ENCODE assay signal across 1 cellular context in genomic region chr20:44810391-44811149, GRCh38.
TF ChIP-seq lines count a peak whose summit lies in the region.

Gene RIMS4, minus strand, starts transcription at chr20:44810546. Its CDS starts 275 bp downstream, at chr20:44810271.

TF ChIP-seq in HEK293, 187 proteins besides CTCF, POLR2A, EP300 and RAD21 (continued from another document and continues in another):
- TF ChIP-seq, protein P1, sequence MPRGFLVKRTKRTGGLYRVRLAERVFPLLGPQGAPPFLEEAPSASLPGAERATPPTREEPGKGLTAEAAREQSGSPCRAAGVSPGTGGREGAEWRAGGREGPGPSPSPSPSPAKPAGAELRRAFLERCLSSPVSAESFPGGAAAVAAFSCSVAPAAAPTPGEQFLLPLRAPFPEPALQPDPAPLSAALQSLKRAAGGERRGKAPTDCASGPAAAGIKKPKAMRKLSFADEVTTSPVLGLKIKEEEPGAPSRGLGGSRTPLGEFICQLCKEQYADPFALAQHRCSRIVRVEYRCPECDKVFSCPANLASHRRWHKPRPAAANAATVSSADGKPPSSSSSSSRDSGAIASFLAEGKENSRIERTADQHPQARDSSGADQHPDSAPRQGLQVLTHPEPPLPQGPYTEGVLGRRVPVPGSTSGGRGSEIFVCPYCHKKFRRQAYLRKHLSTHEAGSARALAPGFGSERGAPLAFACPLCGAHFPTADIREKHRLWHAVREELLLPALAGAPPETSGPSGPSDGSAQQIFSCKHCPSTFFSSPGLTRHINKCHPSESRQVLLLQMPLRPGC (tag by site-specific recombination; IDR thresholded peaks at IDR 0.05), result no peak
- no peak for TF ChIP-seq ZNF280C (tag by site-specific recombination; IDR thresholded peaks at IDR 0.05)
- no peak for TF ChIP-seq MEIS1 (CRISPR knock-in tag; IDR thresholded peaks at IDR 0.05; ENCODE audit: borderline replicate concordance)
- no peak for TF ChIP-seq SALL2 (tag by site-specific recombination; IDR thresholded peaks at IDR 0.05; ENCODE audit: borderline replicate concordance)
- TF ChIP-seq SP3 (tag by site-specific recombination; IDR thresholded peaks at IDR 0.05), result peak; percentile 33
- TF ChIP-seq ZNF112 (tag by site-specific recombination; IDR thresholded peaks at IDR 0.05), result no peak
- TF ChIP-seq ZNF266 (tag by site-specific recombination; IDR thresholded peaks at IDR 0.05; ENCODE audit: low read depth), result no peak
- TF ChIP-seq ZNF350 (tag by site-specific recombination; IDR thresholded peaks at IDR 0.05), result no peak
- no peak for TF ChIP-seq ATF2 (tag by site-specific recombination; IDR thresholded peaks at IDR 0.05; ENCODE audit: low read depth)
- TF ChIP-seq ZNF138 (tag by site-specific recombination; IDR thresholded peaks at IDR 0.05; ENCODE audit: borderline replicate concordance), result no peak
- TF ChIP-seq ZBTB17 (tag by site-specific recombination; IDR thresholded peaks at IDR 0.05), result peak; percentile 29
- peak; percentile 97 for TF ChIP-seq ZFHX2 (tag by site-specific recombination; conservative IDR thresholded peaks at IDR 0.05)
- no peak for TF ChIP-seq ZNF621 (tag by site-specific recombination; IDR thresholded peaks at IDR 0.05)
- TF ChIP-seq ZBTB7A (tag by site-specific recombination; IDR thresholded peaks at IDR 0.05; ENCODE audit: low read depth), result 0 out of 2 replicates have a peak, but pooled peaks have one; percentile 18
- TF ChIP-seq, protein P2, sequence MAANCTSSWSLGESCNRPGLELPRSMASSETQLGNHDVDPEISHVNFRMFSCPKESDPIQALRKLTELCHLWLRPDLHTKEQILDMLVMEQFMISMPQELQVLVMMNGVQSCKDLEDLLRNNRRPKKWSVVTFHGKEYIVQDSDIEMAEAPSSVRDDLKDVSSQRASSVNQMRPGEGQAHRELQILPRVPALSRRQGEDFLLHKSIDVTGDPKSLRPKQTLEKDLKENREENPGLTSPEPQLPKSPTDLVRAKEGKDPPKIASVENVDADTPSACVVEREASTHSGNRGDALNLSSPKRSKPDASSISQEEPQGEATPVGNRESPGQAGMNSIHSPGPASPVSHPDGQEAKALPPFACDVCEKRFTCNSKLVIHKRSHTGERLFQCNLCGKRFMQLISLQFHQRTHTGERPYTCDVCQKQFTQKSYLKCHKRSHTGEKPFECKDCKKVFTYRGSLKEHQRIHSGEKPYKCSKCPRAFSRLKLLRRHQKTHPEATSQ (tag by site-specific recombination; IDR thresholded peaks at IDR 0.05), result no peak
- peak; percentile 81; the same call in 1 of the 2 replicates for TF ChIP-seq ZNF777 (tag by site-specific recombination; IDR thresholded peaks at IDR 0.05; ENCODE audit: borderline replicate concordance)
- no peak for TF ChIP-seq ZNF155 (tag by site-specific recombination; IDR thresholded peaks at IDR 0.05)
- TF ChIP-seq, protein P3, sequence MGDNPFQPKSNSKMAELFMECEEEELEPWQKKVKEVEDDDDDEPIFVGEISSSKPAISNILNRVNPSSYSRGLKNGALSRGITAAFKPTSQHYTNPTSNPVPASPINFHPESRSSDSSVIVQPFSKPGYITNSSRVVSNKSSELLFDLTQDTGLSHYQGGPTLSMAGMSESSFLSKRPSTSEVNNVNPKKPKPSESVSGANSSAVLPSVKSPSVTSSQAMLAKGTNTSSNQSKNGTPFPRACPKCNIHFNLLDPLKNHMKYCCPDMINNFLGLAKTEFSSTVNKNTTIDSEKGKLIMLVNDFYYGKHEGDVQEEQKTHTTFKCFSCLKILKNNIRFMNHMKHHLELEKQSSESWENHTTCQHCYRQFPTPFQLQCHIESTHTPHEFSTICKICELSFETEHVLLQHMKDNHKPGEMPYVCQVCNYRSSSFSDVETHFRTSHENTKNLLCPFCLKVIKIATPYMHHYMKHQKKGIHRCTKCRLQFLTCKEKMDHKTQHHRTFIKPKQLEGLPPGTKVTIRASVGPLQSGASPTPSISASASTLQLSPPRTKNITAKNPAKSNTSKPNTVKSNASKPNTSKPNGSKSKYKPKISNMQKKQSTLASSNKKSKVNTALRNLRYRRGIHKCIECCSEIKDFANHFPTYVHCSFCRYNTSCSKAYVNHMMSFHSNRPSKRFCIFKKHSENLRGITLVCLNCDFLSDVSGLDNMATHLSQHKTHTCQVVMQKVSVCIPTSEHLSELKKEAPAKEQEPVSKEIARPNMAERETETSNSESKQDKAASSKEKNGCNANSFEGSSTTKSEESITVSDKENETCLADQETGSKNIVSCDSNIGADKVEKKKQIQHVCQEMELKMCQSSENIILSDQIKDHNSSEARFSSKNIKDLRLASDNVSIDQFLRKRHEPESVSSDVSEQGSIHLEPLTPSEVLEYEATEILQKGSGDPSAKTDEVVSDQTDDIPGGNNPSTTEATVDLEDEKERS (tag by site-specific recombination; IDR thresholded peaks at IDR 0.05), result no peak
- no peak for TF ChIP-seq ZBTB6 (tag by site-specific recombination; IDR thresholded peaks at IDR 0.05)
- TF ChIP-seq ZBTB8A (tag by site-specific recombination; IDR thresholded peaks at IDR 0.05), result peak; percentile 57
- no peak for TF ChIP-seq ZNF184 (tag by site-specific recombination; IDR thresholded peaks at IDR 0.05)
- no peak for TF ChIP-seq OVOL3 (tag by site-specific recombination; IDR thresholded peaks at IDR 0.05)
- no peak for TF ChIP-seq KLF10 (tag by site-specific recombination; IDR thresholded peaks at IDR 0.05)
- no peak for TF ChIP-seq ZNF433 (tag by site-specific recombination; IDR thresholded peaks at IDR 0.05; ENCODE audit: low read depth)
- no peak for TF ChIP-seq GLI4 (tag by site-specific recombination; IDR thresholded peaks at IDR 0.05)
- no peak for TF ChIP-seq ZNF248 (tag by site-specific recombination; IDR thresholded peaks at IDR 0.05)
- TF ChIP-seq, protein P4, sequence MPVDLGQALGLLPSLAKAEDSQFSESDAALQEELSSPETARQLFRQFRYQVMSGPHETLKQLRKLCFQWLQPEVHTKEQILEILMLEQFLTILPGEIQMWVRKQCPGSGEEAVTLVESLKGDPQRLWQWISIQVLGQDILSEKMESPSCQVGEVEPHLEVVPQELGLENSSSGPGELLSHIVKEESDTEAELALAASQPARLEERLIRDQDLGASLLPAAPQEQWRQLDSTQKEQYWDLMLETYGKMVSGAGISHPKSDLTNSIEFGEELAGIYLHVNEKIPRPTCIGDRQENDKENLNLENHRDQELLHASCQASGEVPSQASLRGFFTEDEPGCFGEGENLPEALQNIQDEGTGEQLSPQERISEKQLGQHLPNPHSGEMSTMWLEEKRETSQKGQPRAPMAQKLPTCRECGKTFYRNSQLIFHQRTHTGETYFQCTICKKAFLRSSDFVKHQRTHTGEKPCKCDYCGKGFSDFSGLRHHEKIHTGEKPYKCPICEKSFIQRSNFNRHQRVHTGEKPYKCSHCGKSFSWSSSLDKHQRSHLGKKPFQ (tag by site-specific recombination; IDR thresholded peaks at IDR 0.05), result no peak
- no peak for TF ChIP-seq SETDB1 (IDR thresholded peaks at IDR 0.05; ENCODE audit: insufficient read length, low read length)
- TF ChIP-seq ZNF221 (tag by site-specific recombination; IDR thresholded peaks at IDR 0.05; ENCODE audit: borderline replicate concordance), result no peak
- TF ChIP-seq, protein P5, sequence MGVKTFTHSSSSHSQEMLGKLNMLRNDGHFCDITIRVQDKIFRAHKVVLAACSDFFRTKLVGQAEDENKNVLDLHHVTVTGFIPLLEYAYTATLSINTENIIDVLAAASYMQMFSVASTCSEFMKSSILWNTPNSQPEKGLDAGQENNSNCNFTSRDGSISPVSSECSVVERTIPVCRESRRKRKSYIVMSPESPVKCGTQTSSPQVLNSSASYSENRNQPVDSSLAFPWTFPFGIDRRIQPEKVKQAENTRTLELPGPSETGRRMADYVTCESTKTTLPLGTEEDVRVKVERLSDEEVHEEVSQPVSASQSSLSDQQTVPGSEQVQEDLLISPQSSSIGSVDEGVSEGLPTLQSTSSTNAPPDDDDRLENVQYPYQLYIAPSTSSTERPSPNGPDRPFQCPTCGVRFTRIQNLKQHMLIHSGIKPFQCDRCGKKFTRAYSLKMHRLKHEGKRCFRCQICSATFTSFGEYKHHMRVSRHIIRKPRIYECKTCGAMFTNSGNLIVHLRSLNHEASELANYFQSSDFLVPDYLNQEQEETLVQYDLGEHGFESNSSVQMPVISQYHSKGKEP (tag by site-specific recombination; IDR thresholded peaks at IDR 0.05), result 0 out of 2 replicates have a peak, but pooled peaks have one; percentile 10
- TF ChIP-seq ZNF600 (tag by site-specific recombination; IDR thresholded peaks at IDR 0.05), result no peak
- TF ChIP-seq ZNF549 (tag by site-specific recombination; IDR thresholded peaks at IDR 0.05), result no peak
- no peak for TF ChIP-seq ZEB2 (tag by site-specific recombination; IDR thresholded peaks at IDR 0.05)
- TF ChIP-seq ZNF571 (tag by site-specific recombination; IDR thresholded peaks at IDR 0.05), result no peak
- TF ChIP-seq, protein P6, sequence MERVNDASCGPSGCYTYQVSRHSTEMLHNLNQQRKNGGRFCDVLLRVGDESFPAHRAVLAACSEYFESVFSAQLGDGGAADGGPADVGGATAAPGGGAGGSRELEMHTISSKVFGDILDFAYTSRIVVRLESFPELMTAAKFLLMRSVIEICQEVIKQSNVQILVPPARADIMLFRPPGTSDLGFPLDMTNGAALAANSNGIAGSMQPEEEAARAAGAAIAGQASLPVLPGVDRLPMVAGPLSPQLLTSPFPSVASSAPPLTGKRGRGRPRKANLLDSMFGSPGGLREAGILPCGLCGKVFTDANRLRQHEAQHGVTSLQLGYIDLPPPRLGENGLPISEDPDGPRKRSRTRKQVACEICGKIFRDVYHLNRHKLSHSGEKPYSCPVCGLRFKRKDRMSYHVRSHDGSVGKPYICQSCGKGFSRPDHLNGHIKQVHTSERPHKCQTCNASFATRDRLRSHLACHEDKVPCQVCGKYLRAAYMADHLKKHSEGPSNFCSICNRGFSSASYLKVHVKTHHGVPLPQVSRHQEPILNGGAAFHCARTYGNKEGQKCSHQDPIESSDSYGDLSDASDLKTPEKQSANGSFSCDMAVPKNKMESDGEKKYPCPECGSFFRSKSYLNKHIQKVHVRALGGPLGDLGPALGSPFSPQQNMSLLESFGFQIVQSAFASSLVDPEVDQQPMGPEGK (tag by site-specific recombination; IDR thresholded peaks at IDR 0.05), result no peak
- TF ChIP-seq, protein P7, sequence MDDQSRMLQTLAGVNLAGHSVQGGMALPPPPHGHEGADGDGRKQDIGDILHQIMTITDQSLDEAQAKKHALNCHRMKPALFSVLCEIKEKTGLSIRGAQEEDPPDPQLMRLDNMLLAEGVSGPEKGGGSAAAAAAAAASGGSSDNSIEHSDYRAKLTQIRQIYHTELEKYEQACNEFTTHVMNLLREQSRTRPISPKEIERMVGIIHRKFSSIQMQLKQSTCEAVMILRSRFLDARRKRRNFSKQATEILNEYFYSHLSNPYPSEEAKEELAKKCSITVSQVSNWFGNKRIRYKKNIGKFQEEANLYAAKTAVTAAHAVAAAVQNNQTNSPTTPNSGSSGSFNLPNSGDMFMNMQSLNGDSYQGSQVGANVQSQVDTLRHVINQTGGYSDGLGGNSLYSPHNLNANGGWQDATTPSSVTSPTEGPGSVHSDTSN (CRISPR knock-in tag; IDR thresholded peaks at IDR 0.05), result no peak
- TF ChIP-seq KLF7 (tag by site-specific recombination; IDR thresholded peaks at IDR 0.05; ENCODE audit: borderline replicate concordance), result no peak
- TF ChIP-seq OSR2 (tag by site-specific recombination; IDR thresholded peaks at IDR 0.05), result no peak
- TF ChIP-seq ZNF776 (tag by site-specific recombination; IDR thresholded peaks at IDR 0.05; ENCODE audit: borderline replicate concordance), result no peak
